In the genomic region with DNA sequence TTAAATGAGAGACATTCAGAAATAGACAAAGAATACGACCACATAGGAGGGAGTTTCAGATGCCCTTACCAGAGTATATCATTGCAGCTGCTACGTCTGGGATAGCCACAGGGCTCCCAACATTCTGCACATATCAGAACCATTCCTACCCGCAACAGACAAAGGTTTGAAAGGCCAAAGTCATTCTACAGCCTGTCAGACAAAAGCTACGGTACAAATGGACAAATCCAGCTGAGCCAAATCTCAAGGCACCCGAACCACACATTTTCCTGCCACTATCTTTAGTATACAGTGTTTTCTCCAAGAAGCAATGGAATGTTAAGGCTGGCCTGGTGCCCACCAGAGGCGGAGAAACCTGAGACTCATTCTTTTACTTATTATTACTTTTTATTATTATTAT, we compare ENCODE assay signal across 2 cellular contexts.
TF ChIP-seq lines count a peak whose summit lies in the region.

No MANE protein-coding gene starts in this region.

TF ChIP-seq in SK-N-SH treated with all-trans-retinoic acid at 6 μM for 48 hours, 23 proteins besides CTCF, POLR2A, EP300 and RAD21:
- TF ChIP-seq, protein P1, sequence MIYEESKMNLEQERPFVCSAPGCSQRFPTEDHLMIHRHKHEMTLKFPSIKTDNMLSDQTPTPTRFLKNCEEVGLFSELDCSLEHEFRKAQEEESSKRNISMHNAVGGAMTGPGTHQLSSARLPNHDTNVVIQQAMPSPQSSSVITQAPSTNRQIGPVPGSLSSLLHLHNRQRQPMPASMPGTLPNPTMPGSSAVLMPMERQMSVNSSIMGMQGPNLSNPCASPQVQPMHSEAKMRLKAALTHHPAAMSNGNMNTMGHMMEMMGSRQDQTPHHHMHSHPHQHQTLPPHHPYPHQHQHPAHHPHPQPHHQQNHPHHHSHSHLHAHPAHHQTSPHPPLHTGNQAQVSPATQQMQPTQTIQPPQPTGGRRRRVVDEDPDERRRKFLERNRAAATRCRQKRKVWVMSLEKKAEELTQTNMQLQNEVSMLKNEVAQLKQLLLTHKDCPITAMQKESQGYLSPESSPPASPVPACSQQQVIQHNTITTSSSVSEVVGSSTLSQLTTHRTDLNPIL (CRISPR knock-in tag; IDR thresholded peaks at IDR 0.05; ENCODE audit: low read depth) = no peak
- TF ChIP-seq SNAI2 (CRISPR knock-in tag; IDR thresholded peaks at IDR 0.05) (no peak), GLIS3 (CRISPR knock-in tag; IDR thresholded peaks at IDR 0.05) (no peak), TOX (CRISPR knock-in tag; IDR thresholded peaks at IDR 0.05; ENCODE audit: borderline replicate concordance) (no peak), ZFP3 (CRISPR knock-in tag; IDR thresholded peaks at IDR 0.05) (no peak), ARNTL (CRISPR knock-in tag; IDR thresholded peaks at IDR 0.05; ENCODE audit: borderline replicate concordance, low read depth) (no peak), ZNF8 (CRISPR knock-in tag; IDR thresholded peaks at IDR 0.05) (no peak), PPARA (CRISPR knock-in tag; IDR thresholded peaks at IDR 0.05; ENCODE audit: borderline replicate concordance) (no peak), OSR1 (CRISPR knock-in tag; IDR thresholded peaks at IDR 0.05) (no peak), ZC3H10 (CRISPR knock-in tag; IDR thresholded peaks at IDR 0.05) (no peak), ISL1 (CRISPR knock-in tag; IDR thresholded peaks at IDR 0.05) (no peak)
- TF ChIP-seq, protein P2, sequence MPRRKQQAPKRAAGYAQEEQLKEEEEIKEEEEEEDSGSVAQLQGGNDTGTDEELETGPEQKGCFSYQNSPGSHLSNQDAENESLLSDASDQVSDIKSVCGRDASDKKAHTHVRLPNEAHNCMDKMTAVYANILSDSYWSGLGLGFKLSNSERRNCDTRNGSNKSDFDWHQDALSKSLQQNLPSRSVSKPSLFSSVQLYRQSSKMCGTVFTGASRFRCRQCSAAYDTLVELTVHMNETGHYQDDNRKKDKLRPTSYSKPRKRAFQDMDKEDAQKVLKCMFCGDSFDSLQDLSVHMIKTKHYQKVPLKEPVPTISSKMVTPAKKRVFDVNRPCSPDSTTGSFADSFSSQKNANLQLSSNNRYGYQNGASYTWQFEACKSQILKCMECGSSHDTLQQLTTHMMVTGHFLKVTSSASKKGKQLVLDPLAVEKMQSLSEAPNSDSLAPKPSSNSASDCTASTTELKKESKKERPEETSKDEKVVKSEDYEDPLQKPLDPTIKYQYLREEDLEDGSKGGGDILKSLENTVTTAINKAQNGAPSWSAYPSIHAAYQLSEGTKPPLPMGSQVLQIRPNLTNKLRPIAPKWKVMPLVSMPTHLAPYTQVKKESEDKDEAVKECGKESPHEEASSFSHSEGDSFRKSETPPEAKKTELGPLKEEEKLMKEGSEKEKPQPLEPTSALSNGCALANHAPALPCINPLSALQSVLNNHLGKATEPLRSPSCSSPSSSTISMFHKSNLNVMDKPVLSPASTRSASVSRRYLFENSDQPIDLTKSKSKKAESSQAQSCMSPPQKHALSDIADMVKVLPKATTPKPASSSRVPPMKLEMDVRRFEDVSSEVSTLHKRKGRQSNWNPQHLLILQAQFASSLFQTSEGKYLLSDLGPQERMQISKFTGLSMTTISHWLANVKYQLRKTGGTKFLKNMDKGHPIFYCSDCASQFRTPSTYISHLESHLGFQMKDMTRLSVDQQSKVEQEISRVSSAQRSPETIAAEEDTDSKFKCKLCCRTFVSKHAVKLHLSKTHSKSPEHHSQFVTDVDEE (CRISPR knock-in tag; IDR thresholded peaks at IDR 0.05) = no peak
TF ChIP-seq in SK-N-SH treated with all-trans-retinoic acid at 6 μM for 48 hours: peak in this region for 0.

TF ChIP-seq in SK-N-SH, 30 proteins besides CTCF, POLR2A, EP300 and RAD21 (continued from another document):
- TF ChIP-seq, protein P3, sequence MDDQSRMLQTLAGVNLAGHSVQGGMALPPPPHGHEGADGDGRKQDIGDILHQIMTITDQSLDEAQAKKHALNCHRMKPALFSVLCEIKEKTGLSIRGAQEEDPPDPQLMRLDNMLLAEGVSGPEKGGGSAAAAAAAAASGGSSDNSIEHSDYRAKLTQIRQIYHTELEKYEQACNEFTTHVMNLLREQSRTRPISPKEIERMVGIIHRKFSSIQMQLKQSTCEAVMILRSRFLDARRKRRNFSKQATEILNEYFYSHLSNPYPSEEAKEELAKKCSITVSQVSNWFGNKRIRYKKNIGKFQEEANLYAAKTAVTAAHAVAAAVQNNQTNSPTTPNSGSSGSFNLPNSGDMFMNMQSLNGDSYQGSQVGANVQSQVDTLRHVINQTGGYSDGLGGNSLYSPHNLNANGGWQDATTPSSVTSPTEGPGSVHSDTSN (IDR thresholded peaks at IDR 0.05) = no peak
- TF ChIP-seq, protein P4, sequence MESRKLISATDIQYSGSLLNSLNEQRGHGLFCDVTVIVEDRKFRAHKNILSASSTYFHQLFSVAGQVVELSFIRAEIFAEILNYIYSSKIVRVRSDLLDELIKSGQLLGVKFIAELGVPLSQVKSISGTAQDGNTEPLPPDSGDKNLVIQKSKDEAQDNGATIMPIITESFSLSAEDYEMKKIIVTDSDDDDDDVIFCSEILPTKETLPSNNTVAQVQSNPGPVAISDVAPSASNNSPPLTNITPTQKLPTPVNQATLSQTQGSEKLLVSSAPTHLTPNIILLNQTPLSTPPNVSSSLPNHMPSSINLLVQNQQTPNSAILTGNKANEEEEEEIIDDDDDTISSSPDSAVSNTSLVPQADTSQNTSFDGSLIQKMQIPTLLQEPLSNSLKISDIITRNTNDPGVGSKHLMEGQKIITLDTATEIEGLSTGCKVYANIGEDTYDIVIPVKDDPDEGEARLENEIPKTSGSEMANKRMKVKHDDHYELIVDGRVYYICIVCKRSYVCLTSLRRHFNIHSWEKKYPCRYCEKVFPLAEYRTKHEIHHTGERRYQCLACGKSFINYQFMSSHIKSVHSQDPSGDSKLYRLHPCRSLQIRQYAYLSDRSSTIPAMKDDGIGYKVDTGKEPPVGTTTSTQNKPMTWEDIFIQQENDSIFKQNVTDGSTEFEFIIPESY (IDR thresholded peaks at IDR 0.05; ENCODE audit: borderline replicate concordance, low read depth) = no peak
- TF ChIP-seq POLR2AphosphoS5 (IDR thresholded peaks at IDR 0.05; ENCODE audit: low read depth, low read length) (no peak), TCF12 (IDR thresholded peaks at IDR 0.05) (no peak), GATA2 (CRISPR knock-in tag; IDR thresholded peaks at IDR 0.05) (no peak), SIN3A (IDR thresholded peaks at IDR 0.05; ENCODE audit: borderline replicate concordance, low read depth, low read length) (no peak), EZH2phosphoT487 (IDR thresholded peaks at IDR 0.05; ENCODE audit: borderline replicate concordance, low read depth) (no peak), MEF2A (IDR thresholded peaks at IDR 0.05; ENCODE audit: borderline replicate concordance, low read depth) (no peak), RXRA (IDR thresholded peaks at IDR 0.05; ENCODE audit: borderline replicate concordance, low read depth) (no peak), RFX5 (IDR thresholded peaks at IDR 0.05; ENCODE audit: low read length) (no peak), GABPA (IDR thresholded peaks at IDR 0.05; ENCODE audit: low read depth) (no peak), TEAD4 (IDR thresholded peaks at IDR 0.05; ENCODE audit: borderline replicate concordance, insufficient read depth) (no peak), YY1 (IDR thresholded peaks at IDR 0.05; ENCODE audit: low read depth) (no peak)
- TF ChIP-seq, protein P5, sequence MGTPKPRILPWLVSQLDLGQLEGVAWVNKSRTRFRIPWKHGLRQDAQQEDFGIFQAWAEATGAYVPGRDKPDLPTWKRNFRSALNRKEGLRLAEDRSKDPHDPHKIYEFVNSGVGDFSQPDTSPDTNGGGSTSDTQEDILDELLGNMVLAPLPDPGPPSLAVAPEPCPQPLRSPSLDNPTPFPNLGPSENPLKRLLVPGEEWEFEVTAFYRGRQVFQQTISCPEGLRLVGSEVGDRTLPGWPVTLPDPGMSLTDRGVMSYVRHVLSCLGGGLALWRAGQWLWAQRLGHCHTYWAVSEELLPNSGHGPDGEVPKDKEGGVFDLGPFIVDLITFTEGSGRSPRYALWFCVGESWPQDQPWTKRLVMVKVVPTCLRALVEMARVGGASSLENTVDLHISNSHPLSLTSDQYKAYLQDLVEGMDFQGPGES (IDR thresholded peaks at IDR 0.05; ENCODE audit: low read depth, low read length) = no peak
